In genomic region chr12:47302111-47302597, GRCh38 we compare ENCODE assay signal across 9 cellular contexts.
A peak's percentile ranks its signal among the peaks of the same experiment; 100 is the strongest.
DNase-seq lines count a peak whose midpoint lies in the region; ATAC-seq and TF ChIP-seq lines count a peak whose summit lies in the region.
"Had no signal": no experiment of that assay in that cellular context is flagged by ENCODE, and none has a peak within 500 bp of the region (broad histone marks: within the 10 kb centered on the region; RNA-seq: fewer than 3 reads in every experiment).

No MANE protein-coding gene starts in this region.

- no peak overlapping the region for H3K4me3 ChIP-seq in effector memory CD4-positive, alpha-beta T cell (ENCODE audit: insufficient read depth, low read depth, low read length, poor library complexity, severe bottlenecking)

- peaks cover 6% of the 10 kb centered on the region for H3K4me1 ChIP-seq in effector memory CD4-positive, alpha-beta T cell (ENCODE audit: control insufficient read depth, insufficient read depth, low read length, poor library complexity, severe bottlenecking)

- ATAC-seq in GM19468 (IDR thresholded peaks at IDR 0.05; ENCODE audit: extremely low read depth, unreplicated experiment) (peak; percentile 31), HG03457 (IDR thresholded peaks at IDR 0.05; ENCODE audit: unreplicated experiment) (peak; percentile 71), GM18858 (IDR thresholded peaks at IDR 0.05; ENCODE audit: unreplicated experiment) (no peak)

- TF ChIP-seq CTCF in GM13976 (IDR thresholded peaks at IDR 0.05; ENCODE audit: borderline replicate concordance, control extremely low read depth, extremely low read depth, insufficient read depth, missing control alignments): no peak

- no peaks in the 10 kb centered on the region for H3K27me3 ChIP-seq in effector memory CD4-positive, alpha-beta T cell (replicated peaks; ENCODE audit: control insufficient read depth, insufficient read depth, low read length, poor library complexity, severe bottlenecking)

- H3K27ac ChIP-seq in effector memory CD4-positive, alpha-beta T cell (ENCODE audit: insufficient read depth, low read length, poor library complexity, severe bottlenecking): no peak overlapping the region

- H3K36me3 ChIP-seq in effector memory CD4-positive, alpha-beta T cell (ENCODE audit: control insufficient read depth, insufficient read depth, low read length): no peaks in the 10 kb centered on the region

- in situ Hi-C loops in GM13976 (cut with MboI; ENCODE audit: low sequenced_read_pairs, unreplicated experiment): no loop called here

- H3K9me3 ChIP-seq in effector memory CD4-positive, alpha-beta T cell (ENCODE audit: control insufficient read depth, low read length): no peaks in the 10 kb centered on the region

- DNase-seq in GM13976 (ENCODE audit: low spot score) (peak; percentile 41), iPS-NIHi7 (ENCODE audit: extremely low spot score) (peak; percentile 34), GF-D8 (lab: John Stamatoyannopoulos, UW) (no peak), hepatic stellate cell (ENCODE audit: low spot score) (no peak)
- no peak for DNase-seq in effector memory CD4-positive, alpha-beta T cell
- DNase-seq: NCI-H2029 treated with DMSO at 0.1 percent for 48 hours had no signal

Comparison
In these comparisons a context has a peak if more than half of its experiments do, and no peak if none do; other contexts are left out.
1. DNase-seq: peak in GM13976 (single experiment) and iPS-NIHi7 (single experiment); none in GF-D8 (single experiment), effector memory CD4-positive, alpha-beta T cell (0 of 3) and hepatic stellate cell (single experiment).